Comparison of ENCODE assay signal across 22 cellular contexts in genomic region chr1:81576996-81577697, GRCh38.
"Had no signal": no experiment of that assay in that cellular context is flagged by ENCODE, and none has a peak within 500 bp of the region (broad histone marks: within the 10 kb centered on the region; RNA-seq: fewer than 3 reads in every experiment).

No MANE protein-coding gene starts in this region.

- H3K36me3 Mint-ChIP-seq: naive thymus-derived CD4-positive, alpha-beta T cell; stimulated activated memory B cell treated with anti-CD40 and anti-IgM and Interleukin-4, amounts not matched to agents 10 μg/mL and 1 μg/mL and 100 μg/mL, for 72 hours had no signal

- H3K4me3 Mint-ChIP-seq: activated T-cell treated with anti-CD3 and anti-CD28 coated beads, Interleukin-2, amount 50 U/mL, for 4 hours; naive thymus-derived CD4-positive, alpha-beta T cell; stimulated activated memory B cell treated with anti-CD40 and anti-IgM and Interleukin-4, amounts not matched to agents 10 μg/mL and 1 μg/mL and 100 μg/mL, for 72 hours had no signal

- H3K27ac Mint-ChIP-seq: activated T-helper 2 cell treated with anti-CD3 and anti-CD28 coated beads, Interferon-gamma antibody, Interleukin-2, Interleukin-4, amounts not matched to agents 10 μg/mL and 5 μg/mL and 100 μg/mL, durations not matched to agents 14 hours and 24 hours and 36 hours; naive thymus-derived CD4-positive, alpha-beta T cell; stimulated activated memory B cell treated with anti-CD40 and anti-IgM and Interleukin-4, amounts not matched to agents 10 μg/mL and 1 μg/mL and 100 μg/mL, for 72 hours had no signal

- H3K27ac ChIP-seq: foreskin keratinocyte, lower lobe of right lung, pancreas, psoas muscle, stomach, suprapubic skin, tibial nerve, WERI-Rb-1 had no signal

- H3K4me1 Mint-ChIP-seq: naive thymus-derived CD4-positive, alpha-beta T cell; stimulated activated memory B cell treated with anti-CD40 and anti-IgM and Interleukin-4, amounts not matched to agents 10 μg/mL and 1 μg/mL and 100 μg/mL, for 72 hours had no signal

- ATAC-seq: activated T-cell treated with anti-CD3 and anti-CD28 coated beads, Interleukin-2, amount 50 U/mL, for 4 hours; foreskin keratinocyte; lower lobe of right lung; naive thymus-derived CD4-positive, alpha-beta T cell; pancreas; psoas muscle; sciatic nerve; stimulated activated memory B cell treated with anti-CD40 and anti-IgM and Interleukin-4, amounts not matched to agents 10 μg/mL and 1 μg/mL and 100 μg/mL, for 72 hours had no signal

- DNase-seq: activated CD4-positive, alpha-beta T cell treated with anti-CD3 and anti-CD28 coated beads for 1 hour; activated CD8-positive, alpha-beta memory T cell treated with anti-CD3 and anti-CD28 coated beads for 24 hours; activated CD8-positive, alpha-beta memory T cell treated with anti-CD3 and anti-CD28 coated beads, Interleukin-2, amount 50 U/mL, for 4 hours; activated naive CD4-positive, alpha-beta T cell; activated T-cell treated with anti-CD3 and anti-CD28 coated beads, Interleukin-2, amount 50 U/mL, for 4 hours; amygdala; effector CD4-positive, alpha-beta T cell; foreskin keratinocyte; hypothalamus; lower lobe of right lung; naive thymus-derived CD4-positive, alpha-beta T cell; pancreas; psoas muscle; small intestine; stomach; T-helper 1 cell; WERI-Rb-1 had no signal

- H3K36me3 ChIP-seq: lower lobe of right lung, pancreas, stomach, suprapubic skin, tibial nerve, WERI-Rb-1 had no signal

- H3K4me1 ChIP-seq: foreskin keratinocyte, lower lobe of right lung, pancreas, psoas muscle had no signal

- H3K27me3 ChIP-seq: foreskin keratinocyte, pancreas, stomach, suprapubic skin, tibial nerve had no signal

- H3K4me3 ChIP-seq: lower lobe of right lung, pancreas, psoas muscle, stomach, suprapubic skin, tibial nerve had no signal

- H3K27me3 Mint-ChIP-seq: naive thymus-derived CD4-positive, alpha-beta T cell had no signal

- H3K9me3 ChIP-seq: lower lobe of right lung, pancreas, psoas muscle, stomach, suprapubic skin, tibial nerve had no signal

- H3K9me3 Mint-ChIP-seq: activated T-cell treated with anti-CD3 and anti-CD28 coated beads, Interleukin-2, amount 50 U/mL, for 4 hours; activated T-helper 2 cell treated with anti-CD3 and anti-CD28 coated beads, Interferon-gamma antibody, Interleukin-2, Interleukin-4, amounts not matched to agents 10 μg/mL and 5 μg/mL and 100 μg/mL, durations not matched to agents 14 hours and 24 hours and 36 hours; stimulated activated memory B cell treated with anti-CD40 and anti-IgM and Interleukin-4, amounts not matched to agents 10 μg/mL and 1 μg/mL and 100 μg/mL, for 72 hours had no signal
